Comparison of ENCODE assay signal across 12 cellular contexts in genomic region chr1:229093546-229094336, GRCh38.
DNase-seq lines count a peak whose midpoint lies in the region; ATAC-seq and TF ChIP-seq lines count a peak whose summit lies in the region.
"Had no signal": no experiment of that assay in that cellular context is flagged by ENCODE, and none has a peak within 500 bp of the region (broad histone marks: within the 10 kb centered on the region; RNA-seq: fewer than 3 reads in every experiment).

No MANE protein-coding gene starts in this region.

- H3K27ac Mint-ChIP-seq in endothelial cell (ENCODE audit: unreplicated experiment), result no peak overlapping the region
- H3K27ac Mint-ChIP-seq in natural killer cell treated with Interleukin-12 subunit alpha and Interleukin-12 subunit beta and Interleukin-15 and Interleukin-18, amount 100 ng/mL, for 72 hours, result no peak overlapping the region
- no peak overlapping the region for H3K27ac Mint-ChIP-seq in activated naive CD8-positive, alpha-beta T cell treated with anti-CD3 and anti-CD28 coated beads, Interleukin-2, amount 50 U/mL, for 24 hours

- H3K27me3 Mint-ChIP-seq in endothelial cell (ENCODE audit: unreplicated experiment), result peaks cover 2% of the 10 kb centered on the region
- peaks cover under 1 to 3% of the 10 kb centered on the region in 2 donors for H3K27me3 Mint-ChIP-seq in natural killer cell treated with Interleukin-12 subunit alpha and Interleukin-12 subunit beta and Interleukin-15 and Interleukin-18, amount 100 ng/mL, for 72 hours
- no peaks in the 10 kb centered on the region for H3K27me3 Mint-ChIP-seq in activated naive CD8-positive, alpha-beta T cell treated with anti-CD3 and anti-CD28 coated beads, Interleukin-2, amount 50 U/mL, for 24 hours

- H3K4me1 ChIP-seq in parathyroid adenoma, result peaks cover 14% of the 10 kb centered on the region
- H3K4me1 ChIP-seq: psoas muscle had no signal

- H3K36me3 Mint-ChIP-seq in endothelial cell (ENCODE audit: low read depth, unreplicated experiment), result no peaks in the 10 kb centered on the region
- H3K36me3 Mint-ChIP-seq in natural killer cell treated with Interleukin-12 subunit alpha and Interleukin-12 subunit beta and Interleukin-15 and Interleukin-18, amount 100 ng/mL, for 72 hours, result no peaks in the 10 kb centered on the region
- no peaks in the 10 kb centered on the region for H3K36me3 Mint-ChIP-seq in activated naive CD8-positive, alpha-beta T cell treated with anti-CD3 and anti-CD28 coated beads, Interleukin-2, amount 50 U/mL, for 24 hours (ENCODE audit: low read depth)

- H2AFZ ChIP-seq in parathyroid adenoma, result peak overlapping the region; percentile 66

- DNase-seq in ELF-1 (ENCODE audit: low read depth, low spot score) (peak; percentile 94), NCI-H510A (lab: John Stamatoyannopoulos, UW) (peak; percentile 78), endothelial cell (ENCODE audit: low spot score) (no peak), NCI-H2081 (lab: John Stamatoyannopoulos, UW) (no peak)
- DNase-seq in natural killer cell treated with Interleukin-12 subunit alpha and Interleukin-12 subunit beta and Interleukin-15 and Interleukin-18, amount 100 ng/mL, for 72 hours (ENCODE audit: low spot score), result no peak
- no peak for DNase-seq in activated naive CD8-positive, alpha-beta T cell treated with anti-CD3 and anti-CD28 coated beads, Interleukin-2, amount 50 U/mL, for 24 hours
- DNase-seq: activated CD4-positive, alpha-beta T cell treated with anti-CD3 and anti-CD28 coated beads, Interleukin-2, amount 50 U/mL, for 4 hours; C1 segment of cervical spinal cord; NCI-H446; psoas muscle had no signal

- H3K4me3 ChIP-seq in parathyroid adenoma (ENCODE audit: low read depth, low read length), result peak overlapping the region; percentile 41
- H3K4me3 ChIP-seq: psoas muscle had no signal

- peak overlapping the region; percentile 86 for H3K27ac ChIP-seq in parathyroid adenoma
- H3K27ac ChIP-seq: psoas muscle had no signal

- H3K36me3 ChIP-seq in parathyroid adenoma (ENCODE audit: control insufficient read depth, insufficient read depth, low read length), result no peaks in the 10 kb centered on the region

- no peak overlapping the region for H3K4me3 Mint-ChIP-seq in endothelial cell (ENCODE audit: unreplicated experiment)
- no peak overlapping the region for H3K4me3 Mint-ChIP-seq in natural killer cell treated with Interleukin-12 subunit alpha and Interleukin-12 subunit beta and Interleukin-15 and Interleukin-18, amount 100 ng/mL, for 72 hours
- no peak overlapping the region for H3K4me3 Mint-ChIP-seq in activated naive CD8-positive, alpha-beta T cell treated with anti-CD3 and anti-CD28 coated beads, Interleukin-2, amount 50 U/mL, for 24 hours

- TF ChIP-seq CTCF in parathyroid adenoma (IDR thresholded peaks at IDR 0.05) (no peak), endothelial cell (IDR thresholded peaks at IDR 0.05; ENCODE audit: unreplicated experiment) (no peak)

- no peak overlapping the region for H3K9ac ChIP-seq in parathyroid adenoma

- H3K4me1 Mint-ChIP-seq in endothelial cell (ENCODE audit: unreplicated experiment), result peaks cover 6% of the 10 kb centered on the region
- no peaks in the 10 kb centered on the region for H3K4me1 Mint-ChIP-seq in natural killer cell treated with Interleukin-12 subunit alpha and Interleukin-12 subunit beta and Interleukin-15 and Interleukin-18, amount 100 ng/mL, for 72 hours (ENCODE audit: low read depth in 2 of 2)
- H3K4me1 Mint-ChIP-seq in activated naive CD8-positive, alpha-beta T cell treated with anti-CD3 and anti-CD28 coated beads, Interleukin-2, amount 50 U/mL, for 24 hours, result peaks cover 5% of the 10 kb centered on the region

- H3K9me3 Mint-ChIP-seq in endothelial cell (ENCODE audit: unreplicated experiment), result no peaks in the 10 kb centered on the region
- H3K9me3 Mint-ChIP-seq in natural killer cell treated with Interleukin-12 subunit alpha and Interleukin-12 subunit beta and Interleukin-15 and Interleukin-18, amount 100 ng/mL, for 72 hours, result no peaks in the 10 kb centered on the region
- H3K9me3 Mint-ChIP-seq in activated naive CD8-positive, alpha-beta T cell treated with anti-CD3 and anti-CD28 coated beads, Interleukin-2, amount 50 U/mL, for 24 hours, result no peaks in the 10 kb centered on the region

- no peaks in the 10 kb centered on the region for H3K27me3 ChIP-seq in parathyroid adenoma (ENCODE audit: control insufficient read depth, insufficient read depth, low read length)

- H3K9me3 ChIP-seq in parathyroid adenoma (ENCODE audit: control insufficient read depth, low read length), result no peaks in the 10 kb centered on the region
- H3K9me3 ChIP-seq: psoas muscle had no signal

- ATAC-seq in esophagus mucosa, result peak; percentile 94
- ATAC-seq in natural killer cell treated with Interleukin-12 subunit alpha and Interleukin-12 subunit beta and Interleukin-15 and Interleukin-18, amount 100 ng/mL, for 72 hours, result no peak
- no peak for ATAC-seq in activated naive CD8-positive, alpha-beta T cell treated with anti-CD3 and anti-CD28 coated beads, Interleukin-2, amount 50 U/mL, for 24 hours
- ATAC-seq: psoas muscle had no signal

- H3K79me2 ChIP-seq in parathyroid adenoma, result no peaks in the 10 kb centered on the region

- peak overlapping the region; percentile 65 for H3K4me2 ChIP-seq in parathyroid adenoma (ENCODE audit: low read length)

Comparison
In these comparisons a context has a peak if more than half of its experiments do, and no peak if none do; other contexts are left out.
1. DNase-seq: peak in ELF-1 (single experiment) and NCI-H510A (single experiment); none in endothelial cell (single experiment), natural killer cell treated with Interleukin-12 subunit alpha and Interleukin-12 subunit beta and Interleukin-15 and Interleukin-18, amount 100 ng/mL, for 72 hours (single experiment), NCI-H2081 (0 of 2) and activated naive CD8-positive, alpha-beta T cell treated with anti-CD3 and anti-CD28 coated beads, Interleukin-2, amount 50 U/mL, for 24 hours (single experiment).